In the genomic region with DNA sequence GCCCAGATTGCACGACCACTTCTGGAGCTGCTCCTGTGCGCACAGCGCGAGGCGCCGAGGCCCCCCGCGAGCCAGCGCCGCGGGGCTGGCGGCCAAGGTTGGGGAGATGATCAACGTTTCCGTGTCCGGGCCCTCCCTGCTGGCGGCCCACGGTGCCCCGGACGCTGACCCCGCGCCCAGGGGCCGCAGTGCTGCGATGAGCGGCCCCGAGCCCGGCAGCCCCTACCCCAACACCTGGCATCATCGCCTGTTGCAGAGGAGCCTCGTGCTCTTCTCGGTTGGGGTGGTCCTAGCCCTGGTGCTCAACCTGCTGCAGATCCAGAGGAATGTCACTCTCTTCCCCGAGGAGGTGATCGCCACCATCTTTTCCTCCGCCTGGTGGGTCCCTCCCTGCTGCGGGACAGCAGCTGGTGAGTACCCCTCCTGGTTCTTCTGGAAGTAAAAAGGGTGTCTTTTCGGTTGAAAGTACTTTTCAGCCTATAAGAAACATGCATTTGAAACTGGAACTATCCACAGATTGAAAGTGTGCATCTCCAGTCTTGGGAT, we compare ENCODE assay signal across 8 cellular contexts. TPM values are rescaled to one million over a fixed set of nuclear protein-coding genes. Genes with fewer than 3 reads are reported as not detected.
DNase-seq lines count a peak whose midpoint lies in the region; ATAC-seq, FAIRE-seq and TF ChIP-seq lines count a peak whose summit lies in the region.

No MANE protein-coding gene starts in this region.

- no peak for TF ChIP-seq EP300 in A549 (IDR thresholded peaks at IDR 0.05)

- H3K36me3 ChIP-seq in MG63, result no peaks in the 10 kb centered on the region; the same call in 1 of the 2 replicates
- peaks cover 6% of the 10 kb centered on the region for H3K36me3 ChIP-seq in bronchial epithelial cell (ENCODE audit: control insufficient read depth, insufficient read depth, low read length)
- peaks cover 24% of the 10 kb centered on the region for H3K36me3 ChIP-seq in lower lobe of right lung
- no peaks in the 10 kb centered on the region for H3K36me3 ChIP-seq in uterus

- CTCF ChIA-PET in A549 (lab: Yijun Ruan, JAX), result interaction anchor here (0.7 to 3.1 kb wide), 8 partner anchors 12 to 371 kb away, joined by 3 to 14 read pairs (median 4); no protein-coding TSS in a partner anchor

- peak overlapping the region; percentile 99 for H3K4me2 ChIP-seq in A549

- WGBS in A549 (ENCODE audit: missing lambda C conversion rate), result 5% methylated on average over 7 of the region's 34 CpGs

- FAIRE-seq in A549 (lab: Jason Lieb, UNC), result no peak
- no peak for FAIRE-seq in bronchial epithelial cell (lab: Jason Lieb, UNC)

- POLR2A ChIA-PET in A549 (lab: Yijun Ruan, JAX), result interaction anchor here (1.1 to 2.7 kb wide), 4 partner anchors 9 to 69 kb away, joined by 3 to 16 read pairs (median 4); no protein-coding TSS in a partner anchor

- no peak for TF ChIP-seq POLR2A in A549 (IDR thresholded peaks at IDR 0.05; ENCODE audit: low read length)
- TF ChIP-seq POLR2A in uterus (IDR thresholded peaks at IDR 0.05), result no peak

- DNase-seq in A549 (ENCODE audit: low read depth in 1 of 2, low spot score in 1 of 2), result no peak
- DNase-seq in MG63, result peak; percentile 13
- DNase-seq in bronchial epithelial cell (ENCODE audit: low read depth), result no peak
- no peak for DNase-seq in lower lobe of right lung
- no peak for DNase-seq in uterus
- no peak for DNase-seq in NCI-H2196 treated with DMSO at 0.1 percent for 48 hours (lab: John Stamatoyannopoulos, UW; ENCODE audit: unreplicated experiment)

- TF ChIP-seq CTCF in A549 (IDR thresholded peaks at IDR 0.05), result no peak
- no peak for TF ChIP-seq CTCF in bronchial epithelial cell (IDR thresholded peaks at IDR 0.05; ENCODE audit: insufficient read depth, low read length, severe bottlenecking)
- TF ChIP-seq CTCF in lower lobe of right lung (IDR thresholded peaks at IDR 0.05), result no peak
- TF ChIP-seq CTCF in uterus (IDR thresholded peaks at IDR 0.05), result no peak

- H3K27me3 ChIP-seq in MG63 (no peaks in the 10 kb centered on the region), bronchial epithelial cell (ENCODE audit: control insufficient read depth, insufficient read depth, low read length) (no peaks in the 10 kb centered on the region), lower lobe of right lung (ENCODE audit: low read depth) (no peaks in the 10 kb centered on the region), uterus (no peaks in the 10 kb centered on the region)

- H3K27ac ChIP-seq in A549 (peak overlapping the region; percentile 98), lower lobe of right lung (peak overlapping the region; percentile 92), uterus (peak overlapping the region; percentile 92)

- ATAC-seq in A549 (peak; percentile 18 to 23), GM18909 (IDR thresholded peaks at IDR 0.05; ENCODE audit: poor library complexity, unreplicated experiment) (peak; percentile 2), lower lobe of right lung (peak; percentile 6 to 7), HG02798 (IDR thresholded peaks at IDR 0.05; ENCODE audit: poor library complexity, unreplicated experiment) (no peak)

- no peak for TF ChIP-seq RAD21 in A549 (conservative IDR thresholded peaks at IDR 0.05 in 1 of 2, IDR thresholded peaks at IDR 0.05 in 1 of 2)

- H3K4me1 ChIP-seq in A549 (peaks cover 23% of the 10 kb centered on the region), lower lobe of right lung (peaks cover 34% of the 10 kb centered on the region), uterus (no peaks in the 10 kb centered on the region)

- intact Hi-C loops in lower lobe of right lung (cut with DNase I) (no loop called here), uterus (cut with DNase I; ENCODE audit: low total_unique reads) (loop anchor here (5.0 kb wide), 1 partner anchor 371 kb away; no protein-coding TSS in a partner anchor)

- H3K9me3 ChIP-seq in A549 (no peaks in the 10 kb centered on the region), MG63 (no peaks in the 10 kb centered on the region), lower lobe of right lung (no peaks in the 10 kb centered on the region), uterus (no peaks in the 10 kb centered on the region)

- H3K4me3 ChIP-seq in A549 (peak overlapping the region; percentile 90), MG63 (peak overlapping the region; percentile 54), bronchial epithelial cell (ENCODE audit: low read depth, low read length) (peak overlapping the region; percentile 60), lower lobe of right lung (peak overlapping the region; percentile 83), uterus (peak overlapping the region; percentile 49 to 99)

TF ChIP-seq in A549, 52 proteins besides CTCF, POLR2A, EP300 and RAD21:
- TF ChIP-seq ESRRA (IDR thresholded peaks at IDR 0.05; ENCODE audit: borderline replicate concordance, low read length), result no peak
- TF ChIP-seq, protein P1, sequence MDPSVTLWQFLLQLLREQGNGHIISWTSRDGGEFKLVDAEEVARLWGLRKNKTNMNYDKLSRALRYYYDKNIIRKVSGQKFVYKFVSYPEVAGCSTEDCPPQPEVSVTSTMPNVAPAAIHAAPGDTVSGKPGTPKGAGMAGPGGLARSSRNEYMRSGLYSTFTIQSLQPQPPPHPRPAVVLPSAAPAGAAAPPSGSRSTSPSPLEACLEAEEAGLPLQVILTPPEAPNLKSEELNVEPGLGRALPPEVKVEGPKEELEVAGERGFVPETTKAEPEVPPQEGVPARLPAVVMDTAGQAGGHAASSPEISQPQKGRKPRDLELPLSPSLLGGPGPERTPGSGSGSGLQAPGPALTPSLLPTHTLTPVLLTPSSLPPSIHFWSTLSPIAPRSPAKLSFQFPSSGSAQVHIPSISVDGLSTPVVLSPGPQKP (IDR thresholded peaks at IDR 0.05; ENCODE audit: low read depth, low read length), result no peak
- no peak for TF ChIP-seq FOSL2 (IDR thresholded peaks at IDR 0.05)
- no peak for TF ChIP-seq FOSL2 (CRISPR knock-in tag; IDR thresholded peaks at IDR 0.05)
- TF ChIP-seq HOXB5 (CRISPR knock-in tag; IDR thresholded peaks at IDR 0.05), result no peak
- no peak for TF ChIP-seq KDM5A (IDR thresholded peaks at IDR 0.05)
- TF ChIP-seq TP53 (CRISPR knock-in tag; IDR thresholded peaks at IDR 0.05), result no peak

RNA-seq across cellular contexts. Expression of a gene that starts 0.7 kb away (rescaled TPM):
- polyA plus RNA-seq in A549 (2011; rRNA removed) (19.7 and 19.9 TPM in 2 replicates), A549 (2017; fragmentation: RNase III; extraction: RNeasy Plus Mini Kit Qiagen cat#74134 plus additional on column Dnase treatment) (13.7 to 33.4 TPM (median 27.6 TPM) in 3 replicates)
- 13.6 and 19.4 TPM in 2 replicates for polyA plus RNA-seq in A549 (2012; cell fraction: cytosol; rRNA removed)
- polyA plus RNA-seq in A549 (2012; cell fraction: nucleus; rRNA removed), result 14.5 and 16.9 TPM in 2 replicates
- polyA minus RNA-seq in A549 (2011; rRNA and poly(A)+ RNA removed), result 15.4 and 20.0 TPM in 2 replicates
- 45.7 and 72.3 TPM in 2 replicates for total RNA-seq in MG63 (2014; rRNA removed; shearing (Covaris generic); ENCODE audit: low replicate concordance)
- total RNA-seq in bronchial epithelial cell (14.2 and 36.6 TPM in 2 replicates), lower lobe of right lung (70.9 TPM), uterus (10 to 100 TPM; 11.0 to 46.6 (median 22.0) TPM)
